8 cellular contexts compared by ENCODE assay signal in genomic region chr9:22469928-22470544, GRCh38. TPM values are rescaled to one million over a fixed set of nuclear protein-coding genes. Genes with fewer than 3 reads are reported as not detected.
DNase-seq lines count a peak whose midpoint lies in the region; ATAC-seq and TF ChIP-seq lines count a peak whose summit lies in the region.

No MANE protein-coding gene starts in this region.

- H3K79me2 ChIP-seq in DND-41 (ENCODE audit: insufficient read depth, low read length): no peaks in the 10 kb centered on the region
- no peaks in the 10 kb centered on the region for H3K79me2 ChIP-seq in PC-9 (ENCODE audit: low read depth)

- no peaks in the 10 kb centered on the region for H3K9me3 Mint-ChIP-seq in CD4-positive, alpha-beta memory T cell
- no peaks in the 10 kb centered on the region for H3K9me3 Mint-ChIP-seq in CD8-positive, alpha-beta memory T cell

- intact Hi-C loops in PC-9 (cut with micrococcal nuclease; ENCODE audit: unreplicated experiment): no loop called here
- intact Hi-C loops in CD4-positive, alpha-beta memory T cell (cut with micrococcal nuclease): no loop called here

- H3K9ac ChIP-seq in DND-41 (ENCODE audit: low read depth, low read length): no peak overlapping the region

- H3K27me3 Mint-ChIP-seq in CD4-positive, alpha-beta memory T cell: peaks cover 1 to 4% of the 10 kb centered on the region in 2 donors
- no peaks in the 10 kb centered on the region for H3K27me3 Mint-ChIP-seq in CD8-positive, alpha-beta memory T cell

- CTCF ChIA-PET in PC-9 (lab: Charles Lee): interaction anchor here (0.6 kb wide), 2 partner anchors 163 to 351 kb away, joined by 4 to 5 read pairs; no protein-coding TSS in a partner anchor
- CTCF ChIA-PET in CD4-positive, alpha-beta memory T cell (lab: Charles Lee; ENCODE audit: partially characterized antibody): no interaction called here
- CTCF ChIA-PET in CD8-positive, alpha-beta memory T cell (lab: Charles Lee): no interaction called here

- H3K4me3 ChIP-seq in DND-41 (ENCODE audit: low read depth in 1 of 2, low read length in 2 of 2) (no peak overlapping the region), PC-9 (no peak overlapping the region), fibroblast of pulmonary artery (replicated peaks; ENCODE audit: low read depth, low read length) (no peak overlapping the region), retinal pigment epithelial cell (ENCODE audit: low read length) (no peak overlapping the region)
- no peak overlapping the region for H3K4me3 ChIP-seq in CD4-positive, alpha-beta memory T cell (ENCODE audit: low read length in 2 of 2)
- no peak overlapping the region for H3K4me3 ChIP-seq in CD8-positive, alpha-beta memory T cell (ENCODE audit: low read length)

- peak; percentile 67 for TF ChIP-seq CTCF in DND-41 (IDR thresholded peaks at IDR 0.05; ENCODE audit: borderline replicate concordance, extremely low read depth, low read length, poor library complexity, severe bottlenecking)
- TF ChIP-seq CTCF in PC-9 (conservative IDR thresholded peaks at IDR 0.05): peak; percentile 78
- peak; percentile 63 for TF ChIP-seq CTCF in fibroblast of pulmonary artery (IDR thresholded peaks at IDR 0.05; ENCODE audit: low read length, missing control alignments)
- peak; percentile 80 for TF ChIP-seq CTCF in retinal pigment epithelial cell (conservative IDR thresholded peaks at IDR 0.05; ENCODE audit: low read depth, low read length)

- peak; percentile 70 for ATAC-seq in DND-41 (ENCODE audit: insufficient read depth, low read depth)
- peak; percentile 83 for ATAC-seq in GM21367 (IDR thresholded peaks at IDR 0.05; ENCODE audit: unreplicated experiment)

- H3K27ac Mint-ChIP-seq in CD4-positive, alpha-beta memory T cell: no peak overlapping the region
- no peak overlapping the region for H3K27ac Mint-ChIP-seq in CD8-positive, alpha-beta memory T cell

- H3K4me1 ChIP-seq in DND-41 (ENCODE audit: insufficient read depth, low read length) (no peaks in the 10 kb centered on the region), PC-9 (replicated peaks; ENCODE audit: insufficient read depth) (no peaks in the 10 kb centered on the region)
- H3K4me1 ChIP-seq in CD4-positive, alpha-beta memory T cell (ENCODE audit: insufficient read depth, low read length): no peaks in the 10 kb centered on the region
- no peaks in the 10 kb centered on the region for H3K4me1 ChIP-seq in CD8-positive, alpha-beta memory T cell (ENCODE audit: insufficient read depth, low read length)

- H3K9me2 ChIP-seq in PC-9 (ENCODE audit: insufficient read depth): no peaks in the 10 kb centered on the region

- no peaks in the 10 kb centered on the region for H3K27me3 ChIP-seq in DND-41 (ENCODE audit: insufficient read depth, low read length, poor library complexity)
- H3K27me3 ChIP-seq in PC-9 (ENCODE audit: insufficient read depth, low read depth): no peaks in the 10 kb centered on the region
- H3K27me3 ChIP-seq in CD4-positive, alpha-beta memory T cell (ENCODE audit: insufficient read depth, low read length): no peaks in the 10 kb centered on the region
- no peaks in the 10 kb centered on the region for H3K27me3 ChIP-seq in CD8-positive, alpha-beta memory T cell (ENCODE audit: insufficient read depth, low read length, poor library complexity, severe bottlenecking)

- no TSS peak for BruUV-seq in PC-9 (replicated peaks; lab: Mats Ljungman, UMichigan)

- no peaks in the 10 kb centered on the region for H3K9me3 ChIP-seq in DND-41 (ENCODE audit: insufficient read depth, low read length, severe bottlenecking)
- no peaks in the 10 kb centered on the region for H3K9me3 ChIP-seq in PC-9 (ENCODE audit: insufficient read depth, low read depth)
- no peaks in the 10 kb centered on the region for H3K9me3 ChIP-seq in CD4-positive, alpha-beta memory T cell (ENCODE audit: control insufficient read depth in 1 of 2, low read length in 2 of 2)
- no peaks in the 10 kb centered on the region for H3K9me3 ChIP-seq in CD8-positive, alpha-beta memory T cell (ENCODE audit: low read length)

- H3K36me3 ChIP-seq in DND-41 (ENCODE audit: insufficient read depth, low read length): no peaks in the 10 kb centered on the region
- H3K36me3 ChIP-seq in PC-9 (ENCODE audit: low read depth): no peaks in the 10 kb centered on the region
- H3K36me3 ChIP-seq in CD4-positive, alpha-beta memory T cell (ENCODE audit: insufficient read depth, low read length): no peaks in the 10 kb centered on the region
- no peaks in the 10 kb centered on the region for H3K36me3 ChIP-seq in CD8-positive, alpha-beta memory T cell (ENCODE audit: insufficient read depth, low read length)

- no peaks in the 10 kb centered on the region for H4K20me1 ChIP-seq in DND-41 (ENCODE audit: insufficient read depth, low read length)
- no peaks in the 10 kb centered on the region for H4K20me1 ChIP-seq in PC-9 (ENCODE audit: insufficient read depth)

- DNase-seq in DND-41 (peak; percentile 13), HS-5 (ENCODE audit: low read depth) (peak; percentile 13), PC-9 (peak in 1 of 2 experiments; percentile 10), fibroblast of pulmonary artery (ENCODE audit: low read depth) (peak; percentile 39), retinal pigment epithelial cell (ENCODE audit: low read depth) (no peak)
- DNase-seq in CD4-positive, alpha-beta memory T cell: no peak
- no peak for DNase-seq in CD8-positive, alpha-beta memory T cell

- no peaks in the 10 kb centered on the region for H3K4me1 Mint-ChIP-seq in CD4-positive, alpha-beta memory T cell
- H3K4me1 Mint-ChIP-seq in CD8-positive, alpha-beta memory T cell: no peaks in the 10 kb centered on the region

- H3K36me3 Mint-ChIP-seq in CD4-positive, alpha-beta memory T cell: no peaks in the 10 kb centered on the region
- no peaks in the 10 kb centered on the region for H3K36me3 Mint-ChIP-seq in CD8-positive, alpha-beta memory T cell

- no peak overlapping the region for H3K4me3 Mint-ChIP-seq in CD4-positive, alpha-beta memory T cell
- H3K4me3 Mint-ChIP-seq in CD8-positive, alpha-beta memory T cell: no peak overlapping the region

- H3K27ac ChIP-seq in DND-41 (ENCODE audit: low read length): no peak overlapping the region
- no peak overlapping the region for H3K27ac ChIP-seq in PC-9
- no peak overlapping the region for H3K27ac ChIP-seq in CD4-positive, alpha-beta memory T cell (ENCODE audit: low read depth, low read length)
- no peak overlapping the region for H3K27ac ChIP-seq in CD8-positive, alpha-beta memory T cell (ENCODE audit: low read depth, low read length)

- H3K4me2 ChIP-seq in DND-41 (ENCODE audit: insufficient read depth, low read length) (no peak overlapping the region), PC-9 (no peak overlapping the region)

- POLR2A ChIA-PET in PC-9 (lab: Charles Lee; ENCODE audit: unreplicated experiment): no interaction called here
- POLR2A ChIA-PET in CD4-positive, alpha-beta memory T cell (lab: Charles Lee; ENCODE audit: partially characterized antibody): no interaction called here
- POLR2A ChIA-PET in CD8-positive, alpha-beta memory T cell (lab: Charles Lee): no interaction called here

- no peaks in the 10 kb centered on the region for H3F3A ChIP-seq in PC-9 (ENCODE audit: insufficient read depth, low read depth)

- H2AFZ ChIP-seq in DND-41 (ENCODE audit: low read depth, low read length) (no peak overlapping the region), PC-9 (no peak overlapping the region)

RNA-seq across cellular contexts. Expression of gene DMRTA1, which starts 23.4 kb away (rescaled TPM):
- 0.70 and 1.1 TPM in 2 replicates for total RNA-seq in PC-9 (2021)
- not detected for total RNA-seq in CD4-positive, alpha-beta memory T cell
- under 1 TPM in 1 of 2 donors, not detected in 1; 0.03 TPM for polyA plus RNA-seq in CD4-positive, alpha-beta memory T cell
- total RNA-seq in CD8-positive, alpha-beta memory T cell: not detected
- polyA plus RNA-seq in CD8-positive, alpha-beta memory T cell: not detected

Comparison
In these comparisons a context has a peak if more than half of its experiments do, and no peak if none do; other contexts are left out.
1. DNase-seq: peak in DND-41 (single experiment), HS-5 (single experiment) and fibroblast of pulmonary artery (single experiment); none in retinal pigment epithelial cell (single experiment), CD4-positive, alpha-beta memory T cell (0 of 5) and CD8-positive, alpha-beta memory T cell (0 of 5).
2. Peak in every context shown above with its lines, with median percentiles within 50 percentile points of each other: CTCF ChIP-seq.